ENCODE assay signal across 10 cellular contexts in the genomic region with DNA sequence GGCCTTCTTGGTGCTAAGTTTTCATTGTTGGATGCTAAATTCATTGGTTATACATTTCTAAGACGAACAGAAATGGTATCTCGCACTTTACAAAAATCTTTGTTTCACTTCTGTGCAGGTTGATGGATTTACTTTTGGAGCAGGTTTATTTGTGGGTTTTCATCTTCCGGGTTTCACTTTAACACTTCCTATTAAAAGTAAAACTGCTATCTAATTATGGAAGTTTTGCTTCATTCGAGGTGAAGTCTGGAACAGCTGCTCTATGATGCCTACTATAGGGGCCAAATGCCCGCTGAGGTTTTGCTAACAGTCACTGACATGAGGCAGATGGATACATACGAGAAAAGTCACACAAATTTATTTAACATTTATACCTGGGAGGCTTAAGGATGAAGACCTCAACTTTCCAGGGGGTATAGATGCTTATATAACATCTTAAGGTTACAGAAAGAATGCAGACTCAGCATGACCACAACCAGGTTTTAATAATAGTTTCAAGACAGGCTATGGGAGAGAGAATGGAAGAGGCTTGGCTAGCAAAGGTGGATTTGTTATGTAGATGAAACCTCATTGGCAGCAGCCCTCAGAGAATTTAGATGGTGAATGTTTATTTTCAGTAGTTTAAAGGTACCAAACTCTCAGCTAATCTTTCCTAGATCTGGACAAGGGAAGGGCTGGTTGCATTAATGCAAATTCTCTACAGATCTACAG. TPM values are rescaled to one million over a fixed set of nuclear protein-coding genes. Genes with fewer than 3 reads are reported as not detected.
DNase-seq lines count a peak whose midpoint lies in the region; ATAC-seq and TF ChIP-seq lines count a peak whose summit lies in the region.
"Had no signal": no experiment of that assay in that cellular context is flagged by ENCODE, and none has a peak within 500 bp of the region (broad histone marks: within the 10 kb centered on the region; RNA-seq: fewer than 3 reads in every experiment).

No MANE protein-coding gene starts in this region.

- H3K4me1 ChIP-seq in GM23248 (ENCODE audit: insufficient read depth) (no peaks in the 10 kb centered on the region), MM.1S (ENCODE audit: low read length) (peaks cover 29% of the 10 kb centered on the region)

- in situ Hi-C loops in GM23248 (cut with MboI), result no loop called here

- WGBS in GM23248 (ENCODE audit: low coverage in 1 of 2, low lambda C conversion rate in 2 of 2, missing lambda C conversion rate in 2 of 2), 2 experiments, result 80 to 82% methylated on average over 6 of the region's 6 CpGs

- H3K79me2 ChIP-seq in GM23248 (ENCODE audit: insufficient read depth) (no peaks in the 10 kb centered on the region), MM.1S (ENCODE audit: low read length) (no peaks in the 10 kb centered on the region)

- H3K27ac ChIP-seq in GM23248, result no peak overlapping the region
- peak overlapping the region; percentile 1; the same call in 1 of the 2 replicates for H3K27ac ChIP-seq in MM.1S (ENCODE audit: low read length)
- H3K27ac ChIP-seq: PC-9 had no signal

- H3K9me3 ChIP-seq in GM23248 (ENCODE audit: low read depth) (no peaks in the 10 kb centered on the region), MM.1S (replicated peaks; ENCODE audit: insufficient read depth, low read length) (no peaks in the 10 kb centered on the region)

- H3K9ac ChIP-seq in GM23248 (no peak overlapping the region), MM.1S (ENCODE audit: low read length) (no peak overlapping the region)

- H2AFZ ChIP-seq in GM23248 (peak overlapping the region; percentile 12; the same call in 1 of the 2 replicates), MM.1S (ENCODE audit: low read length) (no peak overlapping the region)
- H2AFZ ChIP-seq: PC-9 had no signal

- H3K9me2 ChIP-seq in GM23248 (ENCODE audit: insufficient read depth) (no peaks in the 10 kb centered on the region), MM.1S (replicated peaks; ENCODE audit: insufficient read depth, low read length) (no peaks in the 10 kb centered on the region)

- peak; percentile 33 for ATAC-seq in GM19035 (IDR thresholded peaks at IDR 0.05; ENCODE audit: unreplicated experiment)

- no peak for DNase-seq in GM23248
- peak; percentile 81 for DNase-seq in MM.1S
- peak; percentile 31 for DNase-seq in pons (ENCODE audit: low spot score)
- DNase-seq in HCEC 1CT, result no peak
- no peak for DNase-seq in GDM1 (lab: John Stamatoyannopoulos, UW)
- DNase-seq in activated CD4-positive, alpha-beta T cell treated with anti-CD3 and anti-CD28 coated beads, Interleukin-2, amount 50 U/mL, for 48 hours, result no peak
- DNase-seq: kidney glomerular epithelial cell, PC-9 had no signal

- H3F3A ChIP-seq in GM23248 (ENCODE audit: insufficient read depth) (no peaks in the 10 kb centered on the region), MM.1S (ENCODE audit: insufficient read depth, low read length) (peaks cover 25% of the 10 kb centered on the region)

- H3K36me3 ChIP-seq in GM23248 (ENCODE audit: low read depth), result no peaks in the 10 kb centered on the region
- no peaks in the 10 kb centered on the region for H3K36me3 ChIP-seq in MM.1S (replicated peaks; ENCODE audit: insufficient read depth, low read length)

- TF ChIP-seq CTCF in MM.1S (IDR thresholded peaks at IDR 0.05; ENCODE audit: low read length), result no peak

- no peak overlapping the region for H3K4me3 ChIP-seq in GM23248
- H3K4me3 ChIP-seq in MM.1S (ENCODE audit: low read length), result peak overlapping the region; percentile 33
- H3K4me3 ChIP-seq: PC-9 had no signal

- H3K27me3 ChIP-seq in GM23248 (replicated peaks; ENCODE audit: insufficient read depth), result no peaks in the 10 kb centered on the region
- H3K27me3 ChIP-seq in MM.1S (replicated peaks; ENCODE audit: insufficient read depth, low read length), result no peaks in the 10 kb centered on the region

- H4K20me1 ChIP-seq in GM23248 (ENCODE audit: insufficient read depth) (no peaks in the 10 kb centered on the region), MM.1S (ENCODE audit: insufficient read depth, low read length) (no peaks in the 10 kb centered on the region)

- H3K4me2 ChIP-seq in GM23248 (ENCODE audit: unreplicated experiment) (no peak overlapping the region), MM.1S (ENCODE audit: low read depth, low read length) (peak overlapping the region; percentile 48)
- H3K4me2 ChIP-seq: PC-9 had no signal

RNA-seq across cellular contexts. Expression of gene OSTN, which starts 54.2 kb away (rescaled TPM):
- total RNA-seq in GM23248 (2014; rRNA removed; shearing (Covaris generic)), result not detected in 2 replicates
- polyA plus RNA-seq in GM23248 (2016; fragmentation: Nextera tagmentation; extraction: Ambion mirVana), result not detected in 2 replicates
- total RNA-seq: activated CD8-positive, alpha-beta memory T cell treated with anti-CD3 and anti-CD28 coated beads for 36 hours; PC-9 had no signal

Comparison
In these comparisons a context has a peak if more than half of its experiments do, and no peak if none do; other contexts are left out.
1. DNase-seq: peak in MM.1S (single experiment) and pons (single experiment); none in GM23248 (single experiment), HCEC 1CT (single experiment), GDM1 (single experiment) and activated CD4-positive, alpha-beta T cell treated with anti-CD3 and anti-CD28 coated beads, Interleukin-2, amount 50 U/mL, for 48 hours (0 of 2).